5 cellular contexts compared by ENCODE assay signal in genomic region chr12:123676921-123677320, GRCh38. TPM values are rescaled to one million over a fixed set of nuclear protein-coding genes. Genes with fewer than 3 reads are reported as not detected.
DNase-seq lines count a peak whose midpoint lies in the region; ATAC-seq, FAIRE-seq and TF ChIP-seq lines count a peak whose summit lies in the region.
"Not testable (repeated sequence)": the region's sequence is repeated elsewhere in the genome, so short reads cannot be mapped to it uniquely, and the experiment has no call there.

No MANE protein-coding gene starts in this region.

- not testable (repeated sequence) for H3K36me3 Mint-ChIP-seq in WTC11; neural crest cell (ENCODE audit: low read depth)

- not testable (repeated sequence) for H3K4me3 ChIP-seq in HEK293 (ENCODE audit: low read depth, low read length); K562; endothelial cell of umbilical vein (replicated peaks in 1 of 3; ENCODE audit: insufficient read depth in 1 of 3, low read depth in 1 of 3, low read length in 3 of 3)

- not testable (repeated sequence) for FAIRE-seq in K562 (lab: Jason Lieb, UNC)
- peak; percentile 15 for FAIRE-seq in endothelial cell of umbilical vein (lab: Jason Lieb, UNC)

- ATAC-seq in WTC11, K562: not testable (repeated sequence)

- H3K27ac ChIP-seq in HEK293 (ENCODE audit: extremely low read depth, low read depth, low read length); K562 (ENCODE audit: extremely low read depth, low read depth, low read length); endothelial cell of umbilical vein (ENCODE audit: insufficient read depth, low read depth, low read length): not testable (repeated sequence)

- not testable (repeated sequence) for TF ChIP-seq EP300 in K562 (IDR thresholded peaks at IDR 0.05; ENCODE audit: low read length)

- not testable (repeated sequence) for H3K9me3 ChIP-seq in HEK293 (ENCODE audit: control insufficient read depth, insufficient read depth, low read depth, low read length); K562 (replicated peaks; ENCODE audit: control insufficient read depth, insufficient read depth, low read depth, low read length); endothelial cell of umbilical vein (replicated peaks; ENCODE audit: control insufficient read depth, insufficient read depth, low read length)

- not testable (repeated sequence) for H3K4me1 Mint-ChIP-seq in WTC11
- peaks cover 11% of the 10 kb centered on the region for H3K4me1 Mint-ChIP-seq in neural crest cell

- not testable (repeated sequence) for H3K9ac ChIP-seq in K562 (ENCODE audit: insufficient read depth in 1 of 2, low read depth in 2 of 2, low read length in 2 of 2); endothelial cell of umbilical vein (replicated peaks; ENCODE audit: extremely low read depth, insufficient read depth, low read length)

- not testable (repeated sequence) for BruUV-seq in K562 (replicated peaks; lab: Mats Ljungman, UMichigan); endothelial cell of umbilical vein (replicated peaks; lab: Mats Ljungman, UMichigan)

- not testable (repeated sequence) for TF ChIP-seq POLR2A in K562 (conservative IDR thresholded peaks at IDR 0.05); endothelial cell of umbilical vein (IDR thresholded peaks at IDR 0.05; ENCODE audit: low read depth, low read length)

- 69% methylated on average over 6 of the region's 6 CpGs for WGBS in K562 (ENCODE audit: insufficient coverage, low coverage, missing lambda C conversion rate)

- in situ Hi-C loops in K562 (cut with MboI), result not testable (repeated sequence)

- peaks cover 30 to 57% of the 10 kb centered on the region in 2 experiments; a peak in 2 of 3 replicates for H3K36me3 ChIP-seq in HEK293 (ENCODE audit: control insufficient read depth in 2 of 2, insufficient read depth in 1 of 2, low read length in 2 of 2)
- not testable (repeated sequence) for H3K36me3 ChIP-seq in K562 (ENCODE audit: control insufficient read depth, insufficient read depth, low read length); endothelial cell of umbilical vein (ENCODE audit: control insufficient read depth in 2 of 2, extremely low read depth in 1 of 2, insufficient read depth in 2 of 2, low read length in 2 of 2)

- not testable (repeated sequence) for H4K20me1 ChIP-seq in K562 (replicated peaks; ENCODE audit: control insufficient read depth, insufficient read depth, low read length); endothelial cell of umbilical vein (replicated peaks; ENCODE audit: control insufficient read depth, extremely low read depth, insufficient read depth, low read length)

- not testable (repeated sequence) for TF ChIP-seq RAD21 in K562 (CRISPR knock-in tag; conservative IDR thresholded peaks at IDR 0.05 in 1 of 2, IDR thresholded peaks at IDR 0.05 in 1 of 2)

- H3K9me1 ChIP-seq in K562 (ENCODE audit: control insufficient read depth, insufficient read depth, low read length); endothelial cell of umbilical vein (replicated peaks; ENCODE audit: control insufficient read depth, extremely low read depth, insufficient read depth, low read length): not testable (repeated sequence)

- intact Hi-C loops in K562 (cut with micrococcal nuclease); endothelial cell of umbilical vein (cut with micrococcal nuclease): not testable (repeated sequence)

- DNase-seq in WTC11 (ENCODE audit: low spot score); K562 (ENCODE audit: extremely low read depth in 1 of 4, low spot score in 3 of 4); endothelial cell of umbilical vein (ENCODE audit: low read depth, low spot score); neural crest cell (ENCODE audit: low read depth, low spot score): not testable (repeated sequence)

- not testable (repeated sequence) for H3K27me3 ChIP-seq in K562 (ENCODE audit: control insufficient read depth in 2 of 2, insufficient read depth in 2 of 2, low read length in 2 of 2); endothelial cell of umbilical vein (ENCODE audit: control insufficient read depth in 2 of 2, insufficient read depth in 2 of 2, low read length in 2 of 2)

- H3K9me3 Mint-ChIP-seq in WTC11, neural crest cell: not testable (repeated sequence)

- not testable (repeated sequence) for H3K79me2 ChIP-seq in K562 (ENCODE audit: control insufficient read depth, insufficient read depth, low read length); endothelial cell of umbilical vein (ENCODE audit: control insufficient read depth, insufficient read depth, low read length)

- H2AFZ ChIP-seq in K562 (ENCODE audit: low read depth, low read length); endothelial cell of umbilical vein (ENCODE audit: low read depth, low read length): not testable (repeated sequence)

- dilution Hi-C loops in endothelial cell of umbilical vein (cut with MboI; ENCODE audit: extremely low pct_ligation_motif_present, low sequenced_read_pairs), result not testable (repeated sequence)

- POLR2A ChIA-PET in HEK293 (lab: Yijun Ruan, JAX), result interaction anchor here (0.6 to 1.3 kb wide), 2 partner anchors 35 to 71 kb away, joined by 3 to 5 read pairs; partner anchors contain the start of gene ATP6V0A2
- POLR2A ChIA-PET in WTC11 (lab: Charles Lee); K562 (lab: Yijun Ruan, JAX); endothelial cell of umbilical vein (lab: Charles Lee): not testable (repeated sequence)

- H3K4me1 ChIP-seq in HEK293 (ENCODE audit: control insufficient read depth, insufficient read depth, low read length); K562 (replicated peaks in 1 of 2; ENCODE audit: control insufficient read depth in 2 of 2, insufficient read depth in 2 of 2, low read length in 2 of 2); endothelial cell of umbilical vein (ENCODE audit: control insufficient read depth, extremely low read depth, insufficient read depth, low read length): not testable (repeated sequence)

- H3K4me2 ChIP-seq in K562 (ENCODE audit: insufficient read depth, low read length); endothelial cell of umbilical vein (ENCODE audit: insufficient read depth, low read length): not testable (repeated sequence)

- CTCF ChIA-PET in HEK293 (lab: Yijun Ruan, JAX); WTC11 (lab: Charles Lee); K562 (lab: Yijun Ruan, JAX; ENCODE audit: low intra/inter-chr PET ratio): not testable (repeated sequence)
- CTCF ChIA-PET in endothelial cell of umbilical vein (lab: Charles Lee), result interaction anchor here (1.3 kb wide), 1 partner anchor 16 kb away, joined by 3 read pairs; no protein-coding TSS in a partner anchor

- H3K4me3 Mint-ChIP-seq in WTC11, result not testable (repeated sequence)
- peak overlapping the region; percentile 39 for H3K4me3 Mint-ChIP-seq in neural crest cell

- H3K27me3 Mint-ChIP-seq in WTC11 (ENCODE audit: low read depth); neural crest cell (ENCODE audit: low read depth): not testable (repeated sequence)

- H3K27ac Mint-ChIP-seq in WTC11; neural crest cell (ENCODE audit: unreplicated experiment): not testable (repeated sequence)

- not testable (repeated sequence) for TF ChIP-seq CTCF in HEK293 (tag by site-specific recombination; IDR thresholded peaks at IDR 0.05); WTC11 (IDR thresholded peaks at IDR 0.05); K562 (IDR thresholded peaks at IDR 0.05 in 2 of 3, conservative IDR thresholded peaks at IDR 0.05 in 1 of 3; ENCODE audit: insufficient read depth in 2 of 3, low read depth in 1 of 3, low read length in 3 of 3); endothelial cell of umbilical vein (IDR thresholded peaks at IDR 0.05; ENCODE audit: extremely low read depth in 1 of 2, insufficient read depth in 1 of 2, low read depth in 1 of 2, low read length in 2 of 2); neural crest cell (conservative IDR thresholded peaks at IDR 0.05)

RNA-seq across cellular contexts. Expression of gene TCTN2, which starts 6.0 kb away (rescaled TPM):
- total RNA-seq in WTC11 (2021), result 6.2 to 9.1 TPM (median 7.6 TPM) in 3 replicates
- 20.3 and 21.3 TPM in 2 replicates for total RNA-seq in K562 (2011; cell fraction: chromatin; rRNA removed; ENCODE audit: low replicate concordance)
- total RNA-seq in K562 (2011; cell fraction: nucleolus; rRNA removed), result 14.5 and 16.3 TPM in 2 replicates
- total RNA-seq in K562 (2011; cell fraction: nucleoplasm; rRNA removed), result 18.6 and 26.0 TPM in 2 replicates
- total RNA-seq in K562 (2014; rRNA removed), result 3.5 and 4.4 TPM in 2 replicates
- 3.6 and 3.8 TPM in 2 replicates for total RNA-seq in K562 (2014; rRNA removed; fragmentation: Illumina TruSeq; extraction: Trizol)
- 4.3 and 4.4 TPM in 2 replicates for total RNA-seq in K562 (2015; rRNA removed; fragmentation: Illumina TruSeq; extraction: Trizol)
- 4.6 and 5.5 TPM in 2 replicates for total RNA-seq in K562 (2021)
- 5.1 and 6.4 TPM in 2 replicates for polyA plus RNA-seq in K562 (2011; rRNA removed)
- 4.6 and 4.7 TPM in 2 replicates for polyA plus RNA-seq in K562 (2011; cell fraction: cytosol; rRNA removed)
- 7.5 and 8.1 TPM in 2 replicates for polyA plus RNA-seq in K562 (2011; cell fraction: nucleus; rRNA removed)
- 5.1 and 7.0 TPM in 2 replicates for polyA plus RNA-seq in K562 (2012)
- 4.8 and 5.1 TPM in 2 replicates for polyA plus RNA-seq in K562 (2014; fragmentation: Illumina TruSeq; extraction: Trizol)
- 1 to 10 TPM in 1 of 2 experiments, under 1 TPM in 1; 0.58 to 1.2 TPM for polyA plus RNA-seq in K562 (2014; fragmentation: Nextera tagmentation; extraction: Ambion mirVana)
- 2.2 TPM in 2 replicates for polyA plus RNA-seq in K562 (2014; rRNA removed)
- polyA minus RNA-seq in K562 (2011; rRNA and poly(A)+ RNA removed), result 9.6 TPM in 2 replicates
- polyA minus RNA-seq in K562 (2011; cell fraction: cytosol; rRNA and poly(A)+ RNA removed), result 6.6 and 6.7 TPM in 2 replicates
- polyA minus RNA-seq in K562 (2011; cell fraction: nucleus; rRNA and poly(A)+ RNA removed), result 5.4 and 5.8 TPM in 2 replicates
- 11.2 and 13.4 TPM in 2 replicates for total RNA-seq in endothelial cell of umbilical vein
- 16.5 and 16.7 TPM in 2 replicates for polyA plus RNA-seq in endothelial cell of umbilical vein
- 12.1 and 13.3 TPM in 2 replicates for polyA plus RNA-seq in endothelial cell of umbilical vein (2011; cell fraction: cytosol; rRNA removed)
- polyA plus RNA-seq in endothelial cell of umbilical vein (2011; cell fraction: nucleus; rRNA removed), result 20.0 and 22.1 TPM in 2 replicates
- polyA plus RNA-seq in endothelial cell of umbilical vein (2012), result 9.7 and 10.7 TPM in 2 replicates
- 28.4 and 29.5 TPM in 2 replicates for polyA minus RNA-seq in endothelial cell of umbilical vein
- polyA minus RNA-seq in endothelial cell of umbilical vein (2011; cell fraction: cytosol; rRNA and poly(A)+ RNA removed), result 5.5 TPM
- polyA minus RNA-seq in endothelial cell of umbilical vein (2011; cell fraction: nucleus; rRNA and poly(A)+ RNA removed), result 7.9 and 10.2 TPM in 2 replicates
- 21.0 and 23.1 TPM in 2 replicates for total RNA-seq in neural crest cell

RNA-seq across cellular contexts. Expression of gene ATP6V0A2, which starts 35.2 kb away (rescaled TPM):
- 48.8 to 63.8 TPM (median 49.8 TPM) in 3 replicates for total RNA-seq in WTC11 (2021)
- 208 and 240 TPM in 2 replicates for total RNA-seq in K562 (2011; cell fraction: chromatin; rRNA removed; ENCODE audit: low replicate concordance)
- 116 and 135 TPM in 2 replicates for total RNA-seq in K562 (2011; cell fraction: nucleolus; rRNA removed)
- 161 and 192 TPM in 2 replicates for total RNA-seq in K562 (2011; cell fraction: nucleoplasm; rRNA removed)
- total RNA-seq in K562 (2014; rRNA removed), result 29.0 and 32.3 TPM in 2 replicates
- 42.7 and 45.5 TPM in 2 replicates for total RNA-seq in K562 (2014; rRNA removed; fragmentation: Illumina TruSeq; extraction: Trizol)
- total RNA-seq in K562 (2015; rRNA removed; fragmentation: Illumina TruSeq; extraction: Trizol), result 27.8 and 30.9 TPM in 2 replicates
- total RNA-seq in K562 (2021), result 49.9 and 55.9 TPM in 2 replicates
- 85.5 and 97.9 TPM in 2 replicates for polyA plus RNA-seq in K562 (2011; rRNA removed)
- 57.3 and 65.6 TPM in 2 replicates for polyA plus RNA-seq in K562 (2011; cell fraction: cytosol; rRNA removed)
- polyA plus RNA-seq in K562 (2011; cell fraction: nucleus; rRNA removed), result 112 and 116 TPM in 2 replicates
- polyA plus RNA-seq in K562 (2012), result 22.0 and 23.5 TPM in 2 replicates
- 27.7 TPM in 2 replicates for polyA plus RNA-seq in K562 (2014; fragmentation: Illumina TruSeq; extraction: Trizol)
- 10 to 100 TPM in 1 of 2 experiments, 1 to 10 TPM in 1; 7.4 to 20.5 TPM for polyA plus RNA-seq in K562 (2014; fragmentation: Nextera tagmentation; extraction: Ambion mirVana)
- polyA plus RNA-seq in K562 (2014; rRNA removed), result 23.1 and 29.4 TPM in 2 replicates
- polyA minus RNA-seq in K562 (2011; rRNA and poly(A)+ RNA removed), result 121 and 128 TPM in 2 replicates
- 54.0 and 68.3 TPM in 2 replicates for polyA minus RNA-seq in K562 (2011; cell fraction: cytosol; rRNA and poly(A)+ RNA removed)
- 64.2 and 86.7 TPM in 2 replicates for polyA minus RNA-seq in K562 (2011; cell fraction: nucleus; rRNA and poly(A)+ RNA removed)
- 35.3 and 37.1 TPM in 2 replicates for total RNA-seq in endothelial cell of umbilical vein
- polyA plus RNA-seq in endothelial cell of umbilical vein, result 28.6 and 35.8 TPM in 2 replicates
- polyA plus RNA-seq in endothelial cell of umbilical vein (2011; cell fraction: cytosol; rRNA removed), result 16.4 and 17.2 TPM in 2 replicates
- polyA plus RNA-seq in endothelial cell of umbilical vein (2011; cell fraction: nucleus; rRNA removed), result 74.2 and 77.9 TPM in 2 replicates
- 17.2 and 19.0 TPM in 2 replicates for polyA plus RNA-seq in endothelial cell of umbilical vein (2012)
- polyA minus RNA-seq in endothelial cell of umbilical vein, result 80.9 and 89.2 TPM in 2 replicates
- polyA minus RNA-seq in endothelial cell of umbilical vein (2011; cell fraction: cytosol; rRNA and poly(A)+ RNA removed), result 28.6 TPM
- 39.8 and 57.1 TPM in 2 replicates for polyA minus RNA-seq in endothelial cell of umbilical vein (2011; cell fraction: nucleus; rRNA and poly(A)+ RNA removed)
- 58.9 and 59.6 TPM in 2 replicates for total RNA-seq in neural crest cell

RNA-seq across cellular contexts. Expression of gene GTF2H3, which starts 43.3 kb away (rescaled TPM):
- total RNA-seq in WTC11 (2021) (31.6 to 35.9 TPM (median 35.8 TPM) in 3 replicates), K562 (2014; rRNA removed) (22.7 and 34.2 TPM in 2 replicates), K562 (2014; rRNA removed; fragmentation: Illumina TruSeq; extraction: Trizol) (80.5 and 101 TPM in 2 replicates), K562 (2015; rRNA removed; fragmentation: Illumina TruSeq; extraction: Trizol) (46.0 and 50.9 TPM in 2 replicates), K562 (2021) (49.6 and 54.1 TPM in 2 replicates), endothelial cell of umbilical vein (28.7 and 31.3 TPM in 2 replicates), neural crest cell (33.1 and 37.0 TPM in 2 replicates)
- total RNA-seq in K562 (2011; cell fraction: chromatin; rRNA removed; ENCODE audit: low replicate concordance), result 56.7 and 106 TPM in 2 replicates
- 30.3 and 30.9 TPM in 2 replicates for total RNA-seq in K562 (2011; cell fraction: nucleolus; rRNA removed)
- 39.7 and 48.8 TPM in 2 replicates for total RNA-seq in K562 (2011; cell fraction: nucleoplasm; rRNA removed)
- polyA plus RNA-seq in K562 (2011; rRNA removed) (72.7 and 99.7 TPM in 2 replicates), K562 (2014; fragmentation: Illumina TruSeq; extraction: Trizol) (82.0 and 82.1 TPM in 2 replicates), K562 (2014; fragmentation: Nextera tagmentation; extraction: Ambion mirVana) (10 to 100 TPM; 34.2 to 39.3 TPM), K562 (2014; rRNA removed) (37.9 and 42.6 TPM in 2 replicates), endothelial cell of umbilical vein (17.8 and 19.3 TPM in 2 replicates)
- polyA plus RNA-seq in K562 (2011; cell fraction: cytosol; rRNA removed), result 32.1 and 62.9 TPM in 2 replicates
- 26.2 and 32.0 TPM in 2 replicates for polyA plus RNA-seq in K562 (2011; cell fraction: nucleus; rRNA removed)
- polyA plus RNA-seq in K562 (2012), result 36.5 and 49.2 TPM in 2 replicates
- polyA minus RNA-seq in K562 (2011; rRNA and poly(A)+ RNA removed), result 142 and 164 TPM in 2 replicates
- polyA minus RNA-seq in K562 (2011; cell fraction: cytosol; rRNA and poly(A)+ RNA removed), result 21.6 and 42.8 TPM in 2 replicates
- polyA minus RNA-seq in K562 (2011; cell fraction: nucleus; rRNA and poly(A)+ RNA removed), result 29.4 and 52.6 TPM in 2 replicates
- 26.7 and 27.3 TPM in 2 replicates for polyA plus RNA-seq in endothelial cell of umbilical vein (2011; cell fraction: cytosol; rRNA removed)
- 14.4 and 16.2 TPM in 2 replicates for polyA plus RNA-seq in endothelial cell of umbilical vein (2011; cell fraction: nucleus; rRNA removed)
- 38.0 and 50.6 TPM in 2 replicates for polyA plus RNA-seq in endothelial cell of umbilical vein (2012)
- polyA minus RNA-seq in endothelial cell of umbilical vein, result 29.9 and 31.5 TPM in 2 replicates
- polyA minus RNA-seq in endothelial cell of umbilical vein (2011; cell fraction: cytosol; rRNA and poly(A)+ RNA removed), result 19.8 TPM
- polyA minus RNA-seq in endothelial cell of umbilical vein (2011; cell fraction: nucleus; rRNA and poly(A)+ RNA removed), result 12.2 and 13.8 TPM in 2 replicates

RNA-seq across cellular contexts. Expression of gene EIF2B1, which starts 43.4 kb away (rescaled TPM):
- total RNA-seq in WTC11 (2021) (42.9 to 48.3 TPM (median 46.5 TPM) in 3 replicates), K562 (2014; rRNA removed) (127 and 195 TPM in 2 replicates), K562 (2014; rRNA removed; fragmentation: Illumina TruSeq; extraction: Trizol) (65.2 and 72.8 TPM in 2 replicates), K562 (2015; rRNA removed; fragmentation: Illumina TruSeq; extraction: Trizol) (65.4 and 67.8 TPM in 2 replicates), K562 (2021) (93.2 and 103 TPM in 2 replicates), endothelial cell of umbilical vein (61.8 and 65.7 TPM in 2 replicates), neural crest cell (57.8 and 63.8 TPM in 2 replicates)
- total RNA-seq in K562 (2011; cell fraction: chromatin; rRNA removed; ENCODE audit: low replicate concordance), result 137 TPM in 2 replicates
- total RNA-seq in K562 (2011; cell fraction: nucleolus; rRNA removed), result 64.9 and 66.7 TPM in 2 replicates
- 86.4 and 95.9 TPM in 2 replicates for total RNA-seq in K562 (2011; cell fraction: nucleoplasm; rRNA removed)
- polyA plus RNA-seq in K562 (2011; rRNA removed) (54.0 and 58.6 TPM in 2 replicates), K562 (2014; fragmentation: Illumina TruSeq; extraction: Trizol) (99.4 and 117 TPM in 2 replicates), K562 (2014; fragmentation: Nextera tagmentation; extraction: Ambion mirVana) (10 to 100 TPM; 35.7 to 43.8 TPM), K562 (2014; rRNA removed) (76.8 and 82.4 TPM in 2 replicates), endothelial cell of umbilical vein (25.2 and 32.6 TPM in 2 replicates)
- polyA plus RNA-seq in K562 (2011; cell fraction: cytosol; rRNA removed), result 26.5 and 38.4 TPM in 2 replicates
- 253 and 282 TPM in 2 replicates for polyA plus RNA-seq in K562 (2011; cell fraction: nucleus; rRNA removed)
- polyA plus RNA-seq in K562 (2012), result 45.2 and 74.3 TPM in 2 replicates
- polyA minus RNA-seq in K562 (2011; rRNA and poly(A)+ RNA removed), result 24.8 and 25.9 TPM in 2 replicates
- 15.8 and 22.4 TPM in 2 replicates for polyA minus RNA-seq in K562 (2011; cell fraction: cytosol; rRNA and poly(A)+ RNA removed)
- 32.3 and 48.5 TPM in 2 replicates for polyA minus RNA-seq in K562 (2011; cell fraction: nucleus; rRNA and poly(A)+ RNA removed)
- polyA plus RNA-seq in endothelial cell of umbilical vein (2011; cell fraction: cytosol; rRNA removed), result 39.6 and 41.4 TPM in 2 replicates
- polyA plus RNA-seq in endothelial cell of umbilical vein (2011; cell fraction: nucleus; rRNA removed), result 73.6 and 91.5 TPM in 2 replicates
- polyA plus RNA-seq in endothelial cell of umbilical vein (2012), result 39.0 and 45.4 TPM in 2 replicates
- polyA minus RNA-seq in endothelial cell of umbilical vein, result 20.7 and 22.2 TPM in 2 replicates
- polyA minus RNA-seq in endothelial cell of umbilical vein (2011; cell fraction: cytosol; rRNA and poly(A)+ RNA removed), result 12.7 TPM
- 11.0 and 18.7 TPM in 2 replicates for polyA minus RNA-seq in endothelial cell of umbilical vein (2011; cell fraction: nucleus; rRNA and poly(A)+ RNA removed)
